16 cellular contexts compared by ENCODE assay signal in the genomic region with DNA sequence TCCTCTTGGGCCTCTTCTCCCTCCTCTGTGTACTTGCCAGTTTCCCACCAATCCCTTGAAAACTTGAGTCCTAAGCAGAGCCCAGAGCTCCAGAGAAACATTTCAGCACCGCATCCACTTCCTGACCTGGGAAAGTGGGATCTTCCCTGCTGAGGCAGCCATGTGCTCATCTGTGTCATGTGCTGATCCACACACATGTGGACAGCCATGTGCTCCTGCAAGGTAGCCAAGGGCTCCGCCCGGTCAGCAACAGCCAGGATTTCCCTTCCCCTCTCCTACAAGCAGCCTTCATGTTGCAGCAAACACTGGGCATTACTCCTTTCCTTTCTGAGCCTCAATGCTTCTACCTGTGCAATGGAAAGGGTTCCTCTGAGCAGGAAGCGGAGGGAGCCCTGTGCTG. TPM values are rescaled to one million over a fixed set of nuclear protein-coding genes. Genes with fewer than 3 reads are reported as not detected.
DNase-seq lines count a peak whose midpoint lies in the region; ATAC-seq and TF ChIP-seq lines count a peak whose summit lies in the region.
"Had no signal": no experiment of that assay in that cellular context is flagged by ENCODE, and none has a peak within 500 bp of the region (broad histone marks: within the 10 kb centered on the region; RNA-seq: fewer than 3 reads in every experiment).

No MANE protein-coding gene starts in this region.

- intact Hi-C loops in mucosa of descending colon (cut with DNase I, micrococcal nuclease) = no loop called here

- peak; percentile 6 for ATAC-seq in mucosa of descending colon
- no peak for ATAC-seq in left lobe of liver

- H3K4me2 ChIP-seq in Loucy (ENCODE audit: low read depth, low read length, poor library complexity, severe bottlenecking) = peak overlapping the region; percentile 30

- in situ Hi-C loops in G401 (cut with HindIII; ENCODE audit: low sequenced_read_pairs) = no loop called here

- H3K9ac ChIP-seq in Loucy (ENCODE audit: low read depth, low read length, poor library complexity, severe bottlenecking) = peak overlapping the region; percentile 53

- H3K4me1 ChIP-seq in Loucy (ENCODE audit: insufficient read depth, low read length, poor library complexity, severe bottlenecking) (peaks cover 33% of the 10 kb centered on the region), mucosa of descending colon (ENCODE audit: low read depth) (peaks cover 43% of the 10 kb centered on the region), suprapubic skin (peaks cover 31% of the 10 kb centered on the region)

- H3K27me3 ChIP-seq in Loucy (ENCODE audit: insufficient read depth, low read length, poor library complexity, severe bottlenecking) = no peaks in the 10 kb centered on the region
- H3K27me3 ChIP-seq in suprapubic skin = peaks cover 22% of the 10 kb centered on the region

- TF ChIP-seq EP300 in suprapubic skin (IDR thresholded peaks at IDR 0.05) = no peak

- DNase-seq in choroid plexus epithelial cell (ENCODE audit: low read depth) = peak; percentile 35
- peak; percentile 72 to 73 (median 72) for DNase-seq in mucosa of descending colon
- DNase-seq in suprapubic skin (ENCODE audit: low spot score in 2 of 2) = no peak
- DNase-seq in activated CD4-positive, alpha-beta T cell treated with anti-CD3 and anti-CD28 coated beads for 48 hours = no peak
- no peak for DNase-seq in G401 (ENCODE audit: low spot score)
- no peak for DNase-seq in left lobe of liver (ENCODE audit: low spot score)
- DNase-seq: activated CD8-positive, alpha-beta memory T cell treated with anti-CD3 and anti-CD28 coated beads for 24 hours; activated naive CD4-positive, alpha-beta T cell treated with anti-CD3 and anti-CD28 coated beads for 36 hours; cortex of kidney; foreskin melanocyte; H7; NCI-H1105; NCI-H446 treated with DMSO at 0.1 percent for 48 hours; stimulated activated CD8-positive, alpha-beta memory T cell treated with anti-CD3 and anti-CD28 coated beads, Interleukin-4, amount 100 ng/mL, for 48 hours had no signal

- no peaks in the 10 kb centered on the region for H3K79me2 ChIP-seq in Loucy (ENCODE audit: insufficient read depth, low read length)

- H3F3A ChIP-seq in Loucy (ENCODE audit: low read depth) = no peaks in the 10 kb centered on the region

- H3K9me3 ChIP-seq in Loucy (ENCODE audit: insufficient read depth, low read depth, low read length) (no peaks in the 10 kb centered on the region), mucosa of descending colon (no peaks in the 10 kb centered on the region), suprapubic skin (no peaks in the 10 kb centered on the region)

- no peak for TF ChIP-seq CTCF in Loucy (conservative IDR thresholded peaks at IDR 0.05; ENCODE audit: low read length)
- no peak for TF ChIP-seq CTCF in choroid plexus epithelial cell (conservative IDR thresholded peaks at IDR 0.05; ENCODE audit: low read depth, low read length)
- no peak for TF ChIP-seq CTCF in mucosa of descending colon (IDR thresholded peaks at IDR 0.05)
- no peak for TF ChIP-seq CTCF in suprapubic skin (IDR thresholded peaks at IDR 0.05)

- TF ChIP-seq POLR2A in suprapubic skin (IDR thresholded peaks at IDR 0.05) = no peak

- H4K20me1 ChIP-seq in Loucy (ENCODE audit: insufficient read depth, low read length, poor library complexity, severe bottlenecking) = no peaks in the 10 kb centered on the region

- H3K27ac ChIP-seq in suprapubic skin = peak overlapping the region; percentile 76

- H3K36me3 ChIP-seq in Loucy (ENCODE audit: insufficient read depth, low read length) (no peaks in the 10 kb centered on the region), mucosa of descending colon (ENCODE audit: low read depth) (no peaks in the 10 kb centered on the region), suprapubic skin (no peaks in the 10 kb centered on the region)

- H3K9me2 ChIP-seq in Loucy (replicated peaks; ENCODE audit: low read depth, low read length) = no peaks in the 10 kb centered on the region

- H2AFZ ChIP-seq in Loucy (ENCODE audit: low read length) = peak overlapping the region; percentile 80

- H3K4me3 ChIP-seq in Loucy (ENCODE audit: low read length, poor library complexity, severe bottlenecking) (no peak overlapping the region), choroid plexus epithelial cell (ENCODE audit: low read depth, low read length) (no peak overlapping the region), mucosa of descending colon (no peak overlapping the region), suprapubic skin (no peak overlapping the region)

- WGBS in suprapubic skin = 85% methylated on average over 4 of the region's 4 CpGs

RNA-seq across cellular contexts. Expression of a gene that starts 1.9 kb away (rescaled TPM):
- total RNA-seq in mucosa of descending colon (100 to 1,000 TPM; 140 to 306 (median 302) TPM), suprapubic skin (under 1 TPM in 2 of 4 donors, not detected in 2; 0.26 to 0.76 TPM), left lobe of liver (0.15 TPM)
- total RNA-seq in G401 (2014; rRNA removed; shearing (Covaris generic)) = not detected in 2 replicates
- total RNA-seq: activated naive CD4-positive, alpha-beta T cell treated with anti-CD3 and anti-CD28 coated beads for 36 hours had no signal

RNA-seq across cellular contexts. Expression of a gene that starts 9.0 kb away (rescaled TPM):
- total RNA-seq in mucosa of descending colon (10 to 100 TPM; 13.9 to 61.5 (median 27.1) TPM), suprapubic skin (10 to 100 TPM; 23.8 to 51.4 (median 43.9) TPM), left lobe of liver (12.8 TPM)
- total RNA-seq in G401 (2014; rRNA removed; shearing (Covaris generic)) = 21.0 and 31.1 TPM in 2 replicates

RNA-seq across cellular contexts. Expression of a gene that starts 25.2 kb away (rescaled TPM):
- total RNA-seq in mucosa of descending colon = 10 to 100 TPM; 15.2 to 26.4 (median 18.9) TPM
- not detected for total RNA-seq in suprapubic skin
- not detected in 2 replicates for total RNA-seq in G401 (2014; rRNA removed; shearing (Covaris generic))
- not detected for total RNA-seq in left lobe of liver
- total RNA-seq: activated naive CD4-positive, alpha-beta T cell treated with anti-CD3 and anti-CD28 coated beads for 36 hours; H7; kidney epithelial cell had no signal

Comparison
In these comparisons a context has a peak if more than half of its experiments do, and no peak if none do; other contexts are left out.
1. DNase-seq: peak in choroid plexus epithelial cell (single experiment) and mucosa of descending colon (3 of 3); none in suprapubic skin (0 of 2), activated CD4-positive, alpha-beta T cell treated with anti-CD3 and anti-CD28 coated beads for 48 hours (single experiment), G401 (single experiment) and left lobe of liver (single experiment).
2. RNA of a gene that starts 1.9 kb away (total RNA-seq): 140 to 306 TPM in mucosa of descending colon; 0.26 to 0.76 TPM in suprapubic skin, 0.15 TPM in left lobe of liver (single experiment) and not detected in G401; every median in the first group is over 10 times any median in the second.
3. RNA of a gene that starts 25.2 kb away (total RNA-seq): 15.2 to 26.4 TPM in mucosa of descending colon; not detected in left lobe of liver (single experiment), not detected in suprapubic skin and not detected in G401; every median in the first group is over 10 times any median in the second.